In the genomic region with DNA sequence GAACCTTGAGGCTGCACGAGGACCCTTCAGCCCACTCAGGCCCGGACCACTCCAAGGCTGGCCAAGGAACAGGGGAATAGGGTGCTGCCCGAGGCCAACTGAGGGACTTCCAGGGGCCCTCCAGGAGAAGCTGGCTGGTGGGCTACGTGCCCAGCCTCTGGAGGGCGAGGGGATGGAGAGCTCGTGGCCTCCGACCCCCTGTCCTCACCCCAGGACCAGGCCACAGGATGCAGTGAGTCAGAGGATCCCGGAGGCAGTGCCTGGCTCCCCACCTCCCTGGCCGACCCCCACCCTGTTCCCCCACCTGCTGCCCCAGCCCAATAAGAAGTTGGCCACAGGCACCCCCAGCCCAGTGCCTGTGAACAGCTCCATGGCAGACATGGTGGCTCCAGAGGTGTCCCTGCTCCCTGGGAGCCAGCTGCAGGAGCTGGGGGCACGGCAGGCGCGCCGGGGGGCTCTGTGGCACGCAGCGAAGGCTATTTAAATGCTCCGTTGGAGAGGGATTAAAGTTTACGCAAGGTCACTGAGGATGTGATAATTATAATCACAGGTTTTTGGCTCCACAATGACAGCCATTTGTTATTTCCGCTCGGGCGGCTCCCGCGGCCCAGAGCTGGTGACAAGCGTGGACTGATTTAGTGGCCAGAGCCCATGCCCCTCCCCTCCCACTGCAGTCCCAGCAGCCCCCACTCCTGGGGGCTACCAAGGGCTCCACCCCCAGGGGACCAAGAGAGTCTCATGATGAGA, we compare ENCODE assay signal across 1 cellular context.
TF ChIP-seq lines count a peak whose summit lies in the region.

No MANE protein-coding gene starts in this region.

TF ChIP-seq in K562, 482 proteins besides CTCF, POLR2A, EP300 and RAD21:
- TF ChIP-seq, protein P1, sequence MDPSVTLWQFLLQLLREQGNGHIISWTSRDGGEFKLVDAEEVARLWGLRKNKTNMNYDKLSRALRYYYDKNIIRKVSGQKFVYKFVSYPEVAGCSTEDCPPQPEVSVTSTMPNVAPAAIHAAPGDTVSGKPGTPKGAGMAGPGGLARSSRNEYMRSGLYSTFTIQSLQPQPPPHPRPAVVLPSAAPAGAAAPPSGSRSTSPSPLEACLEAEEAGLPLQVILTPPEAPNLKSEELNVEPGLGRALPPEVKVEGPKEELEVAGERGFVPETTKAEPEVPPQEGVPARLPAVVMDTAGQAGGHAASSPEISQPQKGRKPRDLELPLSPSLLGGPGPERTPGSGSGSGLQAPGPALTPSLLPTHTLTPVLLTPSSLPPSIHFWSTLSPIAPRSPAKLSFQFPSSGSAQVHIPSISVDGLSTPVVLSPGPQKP (CRISPR knock-in tag; IDR thresholded peaks at IDR 0.05): no peak
- TF ChIP-seq, protein P2, sequence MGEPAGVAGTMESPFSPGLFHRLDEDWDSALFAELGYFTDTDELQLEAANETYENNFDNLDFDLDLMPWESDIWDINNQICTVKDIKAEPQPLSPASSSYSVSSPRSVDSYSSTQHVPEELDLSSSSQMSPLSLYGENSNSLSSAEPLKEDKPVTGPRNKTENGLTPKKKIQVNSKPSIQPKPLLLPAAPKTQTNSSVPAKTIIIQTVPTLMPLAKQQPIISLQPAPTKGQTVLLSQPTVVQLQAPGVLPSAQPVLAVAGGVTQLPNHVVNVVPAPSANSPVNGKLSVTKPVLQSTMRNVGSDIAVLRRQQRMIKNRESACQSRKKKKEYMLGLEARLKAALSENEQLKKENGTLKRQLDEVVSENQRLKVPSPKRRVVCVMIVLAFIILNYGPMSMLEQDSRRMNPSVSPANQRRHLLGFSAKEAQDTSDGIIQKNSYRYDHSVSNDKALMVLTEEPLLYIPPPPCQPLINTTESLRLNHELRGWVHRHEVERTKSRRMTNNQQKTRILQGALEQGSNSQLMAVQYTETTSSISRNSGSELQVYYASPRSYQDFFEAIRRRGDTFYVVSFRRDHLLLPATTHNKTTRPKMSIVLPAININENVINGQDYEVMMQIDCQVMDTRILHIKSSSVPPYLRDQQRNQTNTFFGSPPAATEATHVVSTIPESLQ (CRISPR knock-in tag; IDR thresholded peaks at IDR 0.05): no peak
- TF ChIP-seq MEIS2 (IDR thresholded peaks at IDR 0.05; ENCODE audit: partially characterized antibody): peak; percentile 48
- TF ChIP-seq HDAC8 (tag; IDR thresholded peaks at IDR 0.05): no peak
- TF ChIP-seq ERF (CRISPR knock-in tag; IDR thresholded peaks at IDR 0.05): no peak
- no peak for TF ChIP-seq CCNT2 (IDR thresholded peaks at IDR 0.05; ENCODE audit: borderline replicate concordance, extremely low read depth, insufficient read length, low read depth, low read length)
- no peak for TF ChIP-seq KDM5B (IDR thresholded peaks at IDR 0.05; ENCODE audit: insufficient replicate concordance, low read depth, low read length)
- no peak for TF ChIP-seq ZNF584 (CRISPR knock-in tag; IDR thresholded peaks at IDR 0.05; ENCODE audit: low read depth)
- TF ChIP-seq SIN3A (IDR thresholded peaks at IDR 0.05; ENCODE audit: borderline replicate concordance in 2 of 2, control insufficient read depth in 1 of 2, low read depth in 2 of 2, low read length in 2 of 2): no peak
- TF ChIP-seq PBX2 (CRISPR knock-in tag; IDR thresholded peaks at IDR 0.05; ENCODE audit: low read depth): no peak
- TF ChIP-seq PBX2 (tag; conservative IDR thresholded peaks at IDR 0.05; ENCODE audit: low read depth): peak; percentile 49
- TF ChIP-seq ELF4 (CRISPR knock-in tag; IDR thresholded peaks at IDR 0.05): no peak
- no peak for TF ChIP-seq FOXJ3 (CRISPR knock-in tag; IDR thresholded peaks at IDR 0.05)
- TF ChIP-seq, protein P3, sequence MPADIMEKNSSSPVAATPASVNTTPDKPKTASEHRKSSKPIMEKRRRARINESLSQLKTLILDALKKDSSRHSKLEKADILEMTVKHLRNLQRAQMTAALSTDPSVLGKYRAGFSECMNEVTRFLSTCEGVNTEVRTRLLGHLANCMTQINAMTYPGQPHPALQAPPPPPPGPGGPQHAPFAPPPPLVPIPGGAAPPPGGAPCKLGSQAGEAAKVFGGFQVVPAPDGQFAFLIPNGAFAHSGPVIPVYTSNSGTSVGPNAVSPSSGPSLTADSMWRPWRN (IDR thresholded peaks at IDR 0.05; ENCODE audit: low read depth): peak; percentile 45; the same call in 1 of the 2 replicates
- no peak for TF ChIP-seq GTF2F1 (IDR thresholded peaks at IDR 0.05; ENCODE audit: low read depth, low read length)
- no peak for TF ChIP-seq ZNF174 (CRISPR knock-in tag; IDR thresholded peaks at IDR 0.05)
- TF ChIP-seq ZNF699 (CRISPR knock-in tag; IDR thresholded peaks at IDR 0.05; ENCODE audit: insufficient replicate concordance): no peak
- TF ChIP-seq, protein P4, sequence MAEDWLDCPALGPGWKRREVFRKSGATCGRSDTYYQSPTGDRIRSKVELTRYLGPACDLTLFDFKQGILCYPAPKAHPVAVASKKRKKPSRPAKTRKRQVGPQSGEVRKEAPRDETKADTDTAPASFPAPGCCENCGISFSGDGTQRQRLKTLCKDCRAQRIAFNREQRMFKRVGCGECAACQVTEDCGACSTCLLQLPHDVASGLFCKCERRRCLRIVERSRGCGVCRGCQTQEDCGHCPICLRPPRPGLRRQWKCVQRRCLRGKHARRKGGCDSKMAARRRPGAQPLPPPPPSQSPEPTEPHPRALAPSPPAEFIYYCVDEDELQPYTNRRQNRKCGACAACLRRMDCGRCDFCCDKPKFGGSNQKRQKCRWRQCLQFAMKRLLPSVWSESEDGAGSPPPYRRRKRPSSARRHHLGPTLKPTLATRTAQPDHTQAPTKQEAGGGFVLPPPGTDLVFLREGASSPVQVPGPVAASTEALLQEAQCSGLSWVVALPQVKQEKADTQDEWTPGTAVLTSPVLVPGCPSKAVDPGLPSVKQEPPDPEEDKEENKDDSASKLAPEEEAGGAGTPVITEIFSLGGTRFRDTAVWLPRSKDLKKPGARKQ (CRISPR knock-in tag; IDR thresholded peaks at IDR 0.05): no peak
- TF ChIP-seq, protein P5, sequence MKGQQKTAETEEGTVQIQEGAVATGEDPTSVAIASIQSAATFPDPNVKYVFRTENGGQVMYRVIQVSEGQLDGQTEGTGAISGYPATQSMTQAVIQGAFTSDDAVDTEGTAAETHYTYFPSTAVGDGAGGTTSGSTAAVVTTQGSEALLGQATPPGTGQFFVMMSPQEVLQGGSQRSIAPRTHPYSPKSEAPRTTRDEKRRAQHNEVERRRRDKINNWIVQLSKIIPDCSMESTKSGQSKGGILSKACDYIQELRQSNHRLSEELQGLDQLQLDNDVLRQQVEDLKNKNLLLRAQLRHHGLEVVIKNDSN (CRISPR knock-in tag; IDR thresholded peaks at IDR 0.05): no peak
- no peak for TF ChIP-seq NELFE (IDR thresholded peaks at IDR 0.05; ENCODE audit: insufficient read depth, insufficient read length)
- TF ChIP-seq, protein P6, sequence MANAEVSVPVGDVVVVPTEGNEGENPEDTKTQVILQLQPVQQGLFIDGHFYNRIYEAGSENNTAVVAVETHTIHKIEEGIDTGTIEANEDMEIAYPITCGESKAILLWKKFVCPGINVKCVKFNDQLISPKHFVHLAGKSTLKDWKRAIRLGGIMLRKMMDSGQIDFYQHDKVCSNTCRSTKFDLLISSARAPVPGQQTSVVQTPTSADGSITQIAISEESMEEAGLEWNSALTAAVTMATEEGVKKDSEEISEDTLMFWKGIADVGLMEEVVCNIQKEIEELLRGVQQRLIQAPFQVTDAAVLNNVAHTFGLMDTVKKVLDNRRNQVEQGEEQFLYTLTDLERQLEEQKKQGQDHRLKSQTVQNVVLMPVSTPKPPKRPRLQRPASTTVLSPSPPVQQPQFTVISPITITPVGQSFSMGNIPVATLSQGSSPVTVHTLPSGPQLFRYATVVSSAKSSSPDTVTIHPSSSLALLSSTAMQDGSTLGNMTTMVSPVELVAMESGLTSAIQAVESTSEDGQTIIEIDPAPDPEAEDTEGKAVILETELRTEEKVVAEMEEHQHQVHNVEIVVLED (CRISPR knock-in tag; IDR thresholded peaks at IDR 0.05): no peak
- TF ChIP-seq ZC3H11A (IDR thresholded peaks at IDR 0.05; ENCODE audit: low read depth, low read length): no peak
- TF ChIP-seq ZKSCAN1 (IDR thresholded peaks at IDR 0.05; ENCODE audit: low read depth, low read length): no peak
- TF ChIP-seq ZNF445 (CRISPR knock-in tag; IDR thresholded peaks at IDR 0.05; ENCODE audit: low read depth): no peak
- no peak for TF ChIP-seq ZNF12 (CRISPR knock-in tag; IDR thresholded peaks at IDR 0.05)
- no peak for TF ChIP-seq MED1 (CRISPR knock-in tag; IDR thresholded peaks at IDR 0.05; ENCODE audit: borderline replicate concordance)
